Comparison of ENCODE assay signal across 8 cellular contexts in the genomic region with DNA sequence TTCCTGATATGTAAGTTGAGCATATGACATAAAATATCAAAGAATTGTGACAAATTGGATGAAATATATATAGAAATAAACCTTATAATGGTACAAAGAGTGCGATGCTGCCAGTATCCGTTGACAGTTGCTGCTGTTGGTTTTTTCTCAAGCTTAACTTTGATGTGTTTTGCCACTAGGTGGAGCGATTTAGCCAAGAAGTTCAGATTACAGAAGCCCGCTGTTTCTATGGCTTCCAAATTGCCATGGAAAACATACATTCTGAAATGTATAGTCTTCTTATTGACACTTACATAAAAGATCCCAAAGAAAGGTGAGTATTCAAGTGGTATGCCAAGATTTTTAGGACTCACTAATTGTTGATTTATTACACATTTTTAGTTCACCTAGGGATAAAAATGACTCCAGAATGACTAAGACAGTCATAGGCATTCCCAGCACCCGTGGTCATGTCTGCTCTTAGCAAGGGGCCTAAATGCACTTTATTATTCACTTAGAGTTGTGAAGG. TPM values are rescaled to one million over a fixed set of nuclear protein-coding genes. Genes with fewer than 3 reads are reported as not detected.
DNase-seq lines count a peak whose midpoint lies in the region; ATAC-seq and TF ChIP-seq lines count a peak whose summit lies in the region.

No MANE protein-coding gene starts in this region.

- H3K27ac Mint-ChIP-seq in CD8-positive, alpha-beta memory T cell: peak overlapping the region in 5 of 8 donors; percentile 0 to 65 (median 45)
- H3K27ac Mint-ChIP-seq in activated CD4-positive, alpha-beta memory T cell treated with anti-CD3 and anti-CD28 coated beads, Interleukin-2, amount 10 ng/mL, durations not matched to agents 7 days and 5 days: peak overlapping the region; percentile 95

- POLR2A ChIA-PET in CD8-positive, alpha-beta memory T cell (lab: Charles Lee): interaction anchor here (1.0 to 1.4 kb wide), 2 partner anchors 284 to 311 kb away, joined by 3 read pairs; no protein-coding TSS in a partner anchor
- POLR2A ChIA-PET in activated CD4-positive, alpha-beta memory T cell treated with anti-CD3 and anti-CD28 coated beads, Interleukin-2, amount 10 ng/mL, durations not matched to agents 7 days and 5 days (lab: Charles Lee): interaction anchor here (0.8 to 13.8 kb wide), 18 partner anchors 9 to 651 kb away, joined by 3 to 126 read pairs (median 8); a partner anchor contains a TSS

- peaks cover 0 to 2% (median 0%) of the 10 kb centered on the region in 3 donors for H3K36me3 Mint-ChIP-seq in CD8-positive, alpha-beta memory T cell
- peaks cover 82% of the 10 kb centered on the region for H3K36me3 Mint-ChIP-seq in activated CD4-positive, alpha-beta memory T cell treated with anti-CD3 and anti-CD28 coated beads, Interleukin-2, amount 10 ng/mL, durations not matched to agents 7 days and 5 days (ENCODE audit: low read depth)

- no peak overlapping the region for H3K4me3 ChIP-seq in CD8-positive, alpha-beta memory T cell (ENCODE audit: low read length)
- peak overlapping the region; percentile 98 for H3K4me3 ChIP-seq in HAP-1
- peak overlapping the region; percentile 75 to 80 for H3K4me3 ChIP-seq in foreskin fibroblast (ENCODE audit: low read depth in 1 of 2, low read length in 2 of 2)

- peaks cover 7% of the 10 kb centered on the region for H3K27me3 ChIP-seq in CD8-positive, alpha-beta memory T cell (ENCODE audit: insufficient read depth, low read length, poor library complexity, severe bottlenecking)
- H3K27me3 ChIP-seq in HAP-1 (ENCODE audit: low read depth): no peaks in the 10 kb centered on the region

- H3K4me1 ChIP-seq in CD8-positive, alpha-beta memory T cell (ENCODE audit: insufficient read depth, low read length): peaks cover 36% of the 10 kb centered on the region
- peaks cover 30% of the 10 kb centered on the region for H3K4me1 ChIP-seq in HAP-1

- no peak overlapping the region for H3K27ac ChIP-seq in CD8-positive, alpha-beta memory T cell (ENCODE audit: low read depth, low read length)

- DNase-seq in CD8-positive, alpha-beta memory T cell: peak in 4 of 5 donors; percentile 31 to 71 (median 62)
- DNase-seq in HAP-1 (ENCODE audit: low spot score in 2 of 2) (peak; percentile 71 to 78), NCI-H524 (lab: John Stamatoyannopoulos, UW) (peak; percentile 37 to 79), foreskin fibroblast (peak; percentile 59 to 86), putamen (ENCODE audit: low spot score) (peak; percentile 64)
- DNase-seq in activated CD4-positive, alpha-beta memory T cell treated with anti-CD3 and anti-CD28 coated beads, Interleukin-2, amount 10 ng/mL, durations not matched to agents 7 days and 5 days: peak; percentile 54

- CTCF ChIA-PET in CD8-positive, alpha-beta memory T cell (lab: Charles Lee): interaction anchor here (0.6 to 5.1 kb wide), 22 partner anchors 10 to 324 kb away, joined by 3 to 71 read pairs (median 4); a partner anchor contains a TSS
- CTCF ChIA-PET in activated CD4-positive, alpha-beta memory T cell treated with anti-CD3 and anti-CD28 coated beads, Interleukin-2, amount 10 ng/mL, durations not matched to agents 7 days and 5 days (lab: Charles Lee): interaction anchor here (0.6 to 13.7 kb wide), 19 partner anchors 11 to 551 kb away, joined by 3 to 127 read pairs (median 5); a partner anchor contains a TSS

- in situ Hi-C loops in HAP-1 (cut with MboI; ENCODE audit: low sequenced_read_pairs): loop anchor here (5.0 kb wide), 1 partner anchor 313 kb away; no protein-coding TSS in a partner anchor

- peak overlapping the region; percentile 12 to 86 (median 49) for H3K4me3 Mint-ChIP-seq in CD8-positive, alpha-beta memory T cell
- H3K4me3 Mint-ChIP-seq in activated CD4-positive, alpha-beta memory T cell treated with anti-CD3 and anti-CD28 coated beads, Interleukin-2, amount 10 ng/mL, durations not matched to agents 7 days and 5 days: peak overlapping the region; percentile 97

- no peak for ATAC-seq in GM21529 (IDR thresholded peaks at IDR 0.05; ENCODE audit: unreplicated experiment)
- ATAC-seq in GM21515 (IDR thresholded peaks at IDR 0.05; ENCODE audit: unreplicated experiment): no peak

- H3K9me3 Mint-ChIP-seq in CD8-positive, alpha-beta memory T cell: no peaks in the 10 kb centered on the region
- no peaks in the 10 kb centered on the region for H3K9me3 Mint-ChIP-seq in activated CD4-positive, alpha-beta memory T cell treated with anti-CD3 and anti-CD28 coated beads, Interleukin-2, amount 10 ng/mL, durations not matched to agents 7 days and 5 days

- H3K36me3 ChIP-seq in CD8-positive, alpha-beta memory T cell (ENCODE audit: insufficient read depth, low read length): no peaks in the 10 kb centered on the region
- H3K36me3 ChIP-seq in HAP-1 (replicated peaks): peaks cover 63% of the 10 kb centered on the region

- TF ChIP-seq CTCF in foreskin fibroblast (IDR thresholded peaks at IDR 0.05; ENCODE audit: low read depth, low read length): peak; percentile 59

- no peaks in the 10 kb centered on the region for H3K9me3 ChIP-seq in CD8-positive, alpha-beta memory T cell (ENCODE audit: low read length)
- no peaks in the 10 kb centered on the region for H3K9me3 ChIP-seq in HAP-1

- peaks cover 46 to 70% (median 67%) of the 10 kb centered on the region in 3 donors for H3K4me1 Mint-ChIP-seq in CD8-positive, alpha-beta memory T cell
- peaks cover 68% of the 10 kb centered on the region for H3K4me1 Mint-ChIP-seq in activated CD4-positive, alpha-beta memory T cell treated with anti-CD3 and anti-CD28 coated beads, Interleukin-2, amount 10 ng/mL, durations not matched to agents 7 days and 5 days

- peaks cover 15 to 17% of the 10 kb centered on the region in 2 donors for H3K27me3 Mint-ChIP-seq in CD8-positive, alpha-beta memory T cell
- no peaks in the 10 kb centered on the region for H3K27me3 Mint-ChIP-seq in activated CD4-positive, alpha-beta memory T cell treated with anti-CD3 and anti-CD28 coated beads, Interleukin-2, amount 10 ng/mL, durations not matched to agents 7 days and 5 days

RNA-seq across cellular contexts. Expression of a gene that starts 2.1 kb away (rescaled TPM):
- 100 to 1,000 TPM; 425 to 427 TPM for total RNA-seq in CD8-positive, alpha-beta memory T cell
- 1.4 TPM for polyA plus RNA-seq in CD8-positive, alpha-beta memory T cell
- total RNA-seq in activated CD4-positive, alpha-beta memory T cell treated with anti-CD3 and anti-CD28 coated beads, Interleukin-2, amount 10 ng/mL, durations not matched to agents 7 days and 5 days: 100 to 1,000 TPM; 546 to 570 TPM

RNA-seq across cellular contexts. Expression of a gene that starts 44.4 kb away (rescaled TPM):
- total RNA-seq in CD8-positive, alpha-beta memory T cell: under 1 TPM; 0.09 to 0.20 TPM
- polyA plus RNA-seq in CD8-positive, alpha-beta memory T cell: 0.07 TPM
- under 1 TPM; 0.40 to 0.71 TPM for total RNA-seq in activated CD4-positive, alpha-beta memory T cell treated with anti-CD3 and anti-CD28 coated beads, Interleukin-2, amount 10 ng/mL, durations not matched to agents 7 days and 5 days
